ENCODE assay signal across 8 cellular contexts in genomic region chr10:59865101-59865500, GRCh38. TPM values are rescaled to one million over a fixed set of nuclear protein-coding genes. Genes with fewer than 3 reads are reported as not detected.
DNase-seq lines count a peak whose midpoint lies in the region; ATAC-seq and TF ChIP-seq lines count a peak whose summit lies in the region.

No MANE protein-coding gene starts in this region.

- TF ChIP-seq CTCF in activated B cell treated with CpG ODN at 0.5 μM for 24 hours (IDR thresholded peaks at IDR 0.05), result no peak
- peak in 4 of 6 experiments; percentile 17 to 47 (median 42) for TF ChIP-seq CTCF in upper lobe of left lung (IDR thresholded peaks at IDR 0.05)

- no peaks in the 10 kb centered on the region for H3K9me3 ChIP-seq in upper lobe of left lung

- TF ChIP-seq EP300 in upper lobe of left lung (IDR thresholded peaks at IDR 0.05), result no peak

- no peak overlapping the region for H3K4me3 ChIP-seq in upper lobe of left lung

- no peaks in the 10 kb centered on the region for H3K27me3 ChIP-seq in upper lobe of left lung

- no peaks in the 10 kb centered on the region for H3K27me3 Mint-ChIP-seq in activated B cell treated with CpG ODN at 0.5 μM for 24 hours

- WGBS in upper lobe of left lung, 2 donors, result 45 to 57% methylated on average over 5 of the region's 5 CpGs

- intact Hi-C loops in activated B cell treated with CpG ODN at 0.5 μM for 24 hours (cut with micrococcal nuclease), result loop anchor here (1.0 to 2.0 kb wide), 9 partner anchors 16 to 344 kb away; partner anchors contain the start of gene CCDC6

- peaks cover 69% of the 10 kb centered on the region for H3K4me1 Mint-ChIP-seq in activated B cell treated with CpG ODN at 0.5 μM for 24 hours

- peak overlapping the region; percentile 82 for H3K27ac Mint-ChIP-seq in activated B cell treated with CpG ODN at 0.5 μM for 24 hours

- no peaks in the 10 kb centered on the region for H3K36me3 ChIP-seq in upper lobe of left lung

- POLR2A ChIA-PET in activated B cell treated with CpG ODN at 0.5 μM for 24 hours (lab: Charles Lee), result interaction anchor here (0.6 to 5.3 kb wide), 8 partner anchors 9 to 168 kb away, joined by 3 to 59 read pairs (median 6); partner anchors contain the start of genes CCDC6 and SLC16A9

- H3K27ac ChIP-seq in upper lobe of left lung, result peak overlapping the region in 2 of 4 donors; percentile 0 to 37

- CTCF ChIA-PET in activated B cell treated with CpG ODN at 0.5 μM for 24 hours (lab: Charles Lee), result interaction anchor here (0.7 to 4.3 kb wide), 39 partner anchors 9 to 949 kb away, joined by 3 to 125 read pairs (median 4); partner anchors contain the start of gene CCDC6

- no peak for TF ChIP-seq POLR2A in upper lobe of left lung (IDR thresholded peaks at IDR 0.05)

- H3K36me3 Mint-ChIP-seq in activated B cell treated with CpG ODN at 0.5 μM for 24 hours (ENCODE audit: low read depth), result peaks cover 17% of the 10 kb centered on the region

- H3K9me3 Mint-ChIP-seq in activated B cell treated with CpG ODN at 0.5 μM for 24 hours, result no peaks in the 10 kb centered on the region

- no peak overlapping the region for H3K4me3 Mint-ChIP-seq in activated B cell treated with CpG ODN at 0.5 μM for 24 hours

- H3K4me1 ChIP-seq in upper lobe of left lung, result peaks cover 12 to 29% (median 21%) of the 10 kb centered on the region in 4 donors

- DNase-seq in ELR (ENCODE audit: low read depth) (peak; percentile 30), activated B cell treated with CpG ODN at 0.5 μM for 24 hours (no peak), iPS DF 4.7 (ENCODE audit: extremely low read depth, low spot score) (peak; percentile 19), upper lobe of left lung (peak in 1 of 2 donors; percentile 62), HuH-7 (ENCODE audit: low spot score) (no peak), T-helper 9 cell (no peak)

- ATAC-seq in GM19351 (IDR thresholded peaks at IDR 0.05; ENCODE audit: unreplicated experiment) (peak; percentile 89), HG03460 (IDR thresholded peaks at IDR 0.05; ENCODE audit: unreplicated experiment) (peak; percentile 79), activated B cell treated with CpG ODN at 0.5 μM for 24 hours (ENCODE audit: low read depth) (peak; percentile 76), upper lobe of left lung (ENCODE audit: low FRiP score in 2 of 2) (peak; percentile 62 to 64)

RNA-seq across cellular contexts. Expression of gene CCDC6, which starts 41.3 kb away (rescaled TPM):
- 27.9 and 32.2 TPM in 2 replicates for total RNA-seq in activated B cell treated with CpG ODN at 0.5 μM for 24 hours
- 100 to 1,000 TPM in 1 of 6 donors, 10 to 100 TPM in 5; 42.5 to 118 (median 51.5) TPM for total RNA-seq in upper lobe of left lung

Comparison
In these comparisons a context has a peak if more than half of its experiments do, and no peak if none do; other contexts are left out.
1. DNase-seq: peak in ELR (single experiment) and iPS DF 4.7 (single experiment); none in activated B cell treated with CpG ODN at 0.5 μM for 24 hours (single experiment), HuH-7 (single experiment) and T-helper 9 cell (single experiment).
2. Peak in every context shown above with its lines, with median percentiles within 50 percentile points of each other: ATAC-seq.